Comparison of ENCODE assay signal across 28 cellular contexts in the genomic region with DNA sequence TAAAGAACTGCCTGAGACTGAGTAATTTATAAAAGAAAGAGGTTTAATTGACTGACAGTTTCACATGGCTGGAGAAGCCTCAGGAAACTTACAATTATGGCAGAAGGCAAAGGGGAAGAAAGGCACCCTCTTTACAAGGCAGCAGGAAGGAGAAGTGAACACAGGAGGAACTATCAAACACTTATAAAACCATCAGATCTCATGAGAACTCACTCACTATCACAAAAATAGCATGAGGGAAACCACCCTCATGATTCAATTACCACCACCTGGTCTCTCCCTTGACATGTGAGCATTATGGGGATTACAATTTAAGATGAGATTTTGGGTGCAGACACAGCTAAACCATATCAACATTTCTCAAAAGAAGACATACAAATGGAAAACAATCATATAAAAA.
"Had no signal": no experiment of that assay in that cellular context is flagged by ENCODE, and none has a peak within 500 bp of the region (broad histone marks: within the 10 kb centered on the region; RNA-seq: fewer than 3 reads in every experiment).

No MANE protein-coding gene starts in this region.

- H3K27ac ChIP-seq: brain microvascular endothelial cell, coronary artery, dorsolateral prefrontal cortex, gastrocnemius medialis, heart left ventricle, VCaP had no signal

- ATAC-seq: activated T-cell treated with anti-CD3 and anti-CD28 coated beads, Interleukin-2, amount 50 U/mL, for 4 hours; activated T-helper 17 cell treated with anti-CD3 and anti-CD28 coated beads, Interleukin-2, amount 50 U/mL, for 72 hours; esophagus mucosa; gastrocnemius medialis; heart left ventricle; T-helper 17 cell; WTC11 had no signal

- DNase-seq: activated CD4-positive, alpha-beta memory T cell treated with anti-CD3 and anti-CD28 coated beads, Interleukin-2, amount 10 ng/mL, durations not matched to agents 7 days and 5 days; activated CD4-positive, alpha-beta T cell treated with anti-CD3 and anti-CD28 coated beads for 1 hour; activated CD4-positive, alpha-beta T cell treated with anti-CD3 and anti-CD28 coated beads for 4 hours; activated CD4-positive, alpha-beta T cell treated with anti-CD3 and anti-CD28 coated beads, Interleukin-2, amount 10 ng/mL, durations not matched to agents 7 days and 5 days; activated CD4-positive, alpha-beta T cell treated with anti-CD3 and anti-CD28 coated beads, Interleukin-2, amount 50 U/mL, for 4 hours; activated CD8-positive, alpha-beta memory T cell treated with anti-CD3 and anti-CD28 coated beads for 24 hours; activated effector memory CD4-positive, alpha-beta T cell treated with Interleukin-2 at 50 U/mL for 16 hours; activated gamma-delta T cell treated with Interleukin-2 at 50 U/mL for 16 hours; activated naive CD4-positive, alpha-beta T cell treated with anti-CD3 and anti-CD28 coated beads, Interleukin-2, amount 50 U/mL, for 16 hours; activated naive CD4-positive, alpha-beta T cell treated with Interleukin-2 at 50 U/mL for 16 hours; activated T-cell treated with anti-CD3 and anti-CD28 coated beads, Interleukin-2, amount 50 U/mL, for 4 hours; amniotic stem cell; anterior cingulate cortex; brain microvascular endothelial cell; dorsolateral prefrontal cortex; effector memory CD4-positive, alpha-beta T cell; endodermal cell; foreskin fibroblast; gastrocnemius medialis; glutamatergic neuron; heart left ventricle; T-helper 17 cell; T1000 had no signal

- H3K4me1 ChIP-seq: gastrocnemius medialis, heart left ventricle had no signal

- H3K27me3 ChIP-seq: brain microvascular endothelial cell, dorsolateral prefrontal cortex, gastrocnemius medialis, heart left ventricle had no signal

- H3K4me3 ChIP-seq: coronary artery, dorsolateral prefrontal cortex, gastrocnemius medialis, heart left ventricle had no signal

- H3K36me3 ChIP-seq: brain microvascular endothelial cell, gastrocnemius medialis, heart left ventricle had no signal
